In genomic region chr19:45766919-45767346, GRCh38 we compare ENCODE assay signal across 1 cellular context.
TF ChIP-seq lines count a peak whose summit lies in the region.

No MANE protein-coding gene starts in this region.

TF ChIP-seq in A549, 52 proteins besides CTCF, POLR2A, EP300 and RAD21 (continued from another document):
- no peak for TF ChIP-seq HMGXB4 (CRISPR knock-in tag; IDR thresholded peaks at IDR 0.05; ENCODE audit: borderline replicate concordance)
